In genomic region chr3:7960601-7961000, GRCh38 we compare ENCODE assay signal across 7 cellular contexts.
"Had no signal": no experiment of that assay in that cellular context is flagged by ENCODE, and none has a peak within 500 bp of the region (broad histone marks: within the 10 kb centered on the region; RNA-seq: fewer than 3 reads in every experiment).

No MANE protein-coding gene starts in this region.

- H3K36me3 ChIP-seq: HAP-1 had no signal

- H3K4me3 ChIP-seq: GM23248, HAP-1 had no signal

- H3K9me3 ChIP-seq: HAP-1 had no signal

- H3K27ac ChIP-seq: GM23248 had no signal

- H3K27ac Mint-ChIP-seq: HFFc6 had no signal

- H2AFZ ChIP-seq: GM23248 had no signal

- H3K9ac ChIP-seq: GM23248 had no signal

- H3K4me1 ChIP-seq: HAP-1 had no signal

- ATAC-seq: HCT116 had no signal

- DNase-seq: GM23248, GOT3, H7, HCEC 1CT, HFFc6 had no signal

- H3K4me3 Mint-ChIP-seq: HFFc6 had no signal
